ENCODE assay signal across 7 cellular contexts in the genomic region with DNA sequence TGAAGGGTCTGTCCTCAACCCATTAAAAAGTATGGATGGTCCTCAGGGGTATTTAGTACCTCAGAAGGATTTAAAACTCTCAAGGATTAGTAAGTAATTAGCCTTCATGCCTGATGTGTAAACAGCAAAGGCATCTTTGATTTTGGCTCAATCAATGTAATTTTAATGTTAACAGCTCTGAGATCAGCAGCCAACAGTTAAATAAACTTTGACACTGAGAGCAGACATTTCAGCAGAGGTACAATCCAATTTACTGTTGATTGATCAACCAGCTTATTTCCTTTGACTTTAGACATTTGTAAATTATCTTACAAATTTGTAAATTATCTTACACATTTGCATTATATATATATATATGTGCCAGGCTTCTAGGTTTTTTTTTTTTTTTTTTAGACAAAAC. TPM values are rescaled to one million over a fixed set of nuclear protein-coding genes. Genes with fewer than 3 reads are reported as not detected.
"Had no signal": no experiment of that assay in that cellular context is flagged by ENCODE, and none has a peak within 500 bp of the region (broad histone marks: within the 10 kb centered on the region; RNA-seq: fewer than 3 reads in every experiment).

No MANE protein-coding gene starts in this region.

- H3K4me2 ChIP-seq: GM23338 had no signal

- H3K4me3 ChIP-seq: GM23338, K562 had no signal

- DNase-seq: H9, HCEC 1CT, HFFc6, IMR-90, KG1 had no signal

RNA-seq across cellular contexts. Expression of gene STOX2, which starts 36.9 kb away (rescaled TPM):
- polyA plus RNA-seq: K562 had no signal
